In the genomic region with DNA sequence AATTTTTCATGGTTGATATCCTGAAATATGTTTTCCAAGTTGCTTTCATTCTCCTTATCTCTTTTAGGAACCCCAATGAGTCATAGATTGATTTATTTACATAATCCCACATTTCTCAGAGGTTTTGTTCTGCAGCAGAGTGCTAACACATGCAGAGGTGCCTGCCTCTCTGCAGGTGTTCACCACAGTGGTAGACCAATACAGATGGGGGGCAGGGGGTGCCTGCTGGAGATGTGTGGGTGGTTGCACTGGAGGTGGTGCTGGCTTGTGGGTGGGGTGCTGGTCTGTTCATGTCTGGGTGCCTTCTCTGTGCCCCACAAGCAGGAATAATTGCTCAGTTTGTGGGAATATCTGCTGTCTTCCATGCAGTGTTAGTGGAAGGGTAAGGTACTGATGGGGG, we compare ENCODE assay signal across 33 cellular contexts.
"Had no signal": no experiment of that assay in that cellular context is flagged by ENCODE, and none has a peak within 500 bp of the region (broad histone marks: within the 10 kb centered on the region; RNA-seq: fewer than 3 reads in every experiment).

No MANE protein-coding gene starts in this region.

- H3K36me3 Mint-ChIP-seq: activated naive CD4-positive, alpha-beta T cell treated with anti-CD3 and anti-CD28 coated beads, Interleukin-2, amount 50 U/mL, for 72 hours; activated naive CD8-positive, alpha-beta T cell treated with anti-CD3 and anti-CD28 coated beads for 36 hours had no signal

- ATAC-seq: activated CD8-positive, alpha-beta T cell treated with anti-CD3 and anti-CD28 coated beads, Interleukin-2, amount 10 ng/mL, durations not matched to agents 7 days and 5 days; activated naive CD4-positive, alpha-beta T cell treated with anti-CD3 and anti-CD28 coated beads, Interleukin-2, amount 50 U/mL, for 72 hours; activated T-cell treated with anti-CD3 and anti-CD28 coated beads, Interleukin-2, amount 50 U/mL, for 4 hours; activated T-cell treated with anti-CD3 and anti-CD28 coated beads, Interleukin-2, amount 50 U/mL, for 72 hours; activated T-helper 17 cell treated with anti-CD3 and anti-CD28 coated beads, Interleukin-2, amount 50 U/mL, for 72 hours; body of pancreas had no signal

- H3K27me3 Mint-ChIP-seq: activated CD4-positive, alpha-beta memory T cell treated with anti-CD3 and anti-CD28 coated beads, Interleukin-2, amount 10 ng/mL, durations not matched to agents 7 days and 5 days had no signal

- H3K4me3 ChIP-seq: adrenal gland, body of pancreas, breast epithelium had no signal

- H3K27me3 ChIP-seq: adrenal gland, body of pancreas, brain microvascular endothelial cell, breast epithelium had no signal

- H3K4me3 Mint-ChIP-seq: activated B cell treated with CpG ODN at 0.5 μM for 24 hours; activated CD4-positive, alpha-beta memory T cell treated with anti-CD3 and anti-CD28 coated beads, Interleukin-2, amount 10 ng/mL, durations not matched to agents 7 days and 5 days; activated CD4-positive, alpha-beta T cell treated with anti-CD3 and anti-CD28 coated beads, Interleukin-2, amount 10 ng/mL, durations not matched to agents 7 days and 5 days; activated CD8-positive, alpha-beta T cell treated with anti-CD3 and anti-CD28 coated beads, Interleukin-2, amount 10 ng/mL, durations not matched to agents 7 days and 5 days; activated naive CD4-positive, alpha-beta T cell treated with anti-CD3 and anti-CD28 coated beads for 36 hours; activated naive CD8-positive, alpha-beta T cell treated with anti-CD3 and anti-CD28 coated beads for 36 hours; activated T-cell treated with anti-CD3 and anti-CD28 coated beads, Interleukin-2, amount 50 U/mL, for 4 hours; activated T-cell treated with anti-CD3 and anti-CD28 coated beads, Interleukin-2, amount 50 U/mL, for 72 hours; activated T-helper 1 cell treated with anti-CD3 and anti-CD28 coated beads, Interleukin-12 subunit alpha, Interleukin-12 subunit beta, Interleukin-2, Interleukin-4 antibody, amounts not matched to agents 30 ng/mL and 10 ng/mL and 1 ng/mL, durations not matched to agents 14 hours and 24 hours and 36 hours; activated T-helper 17 cell treated with anti-CD3 and anti-CD28 coated beads, Interleukin-2, amount 50 U/mL, for 72 hours; T-helper 1 cell treated with Interleukin-12 subunit alpha and Interleukin-12 subunit beta and Interleukin-4 antibody, amounts not matched to agents 30 μg/mL and 1 μg/mL, for 36 hours; T-helper 2 cell treated with Interferon-gamma antibody and Interleukin-4, amounts not matched to agents 5 μg/mL and 100 μg/mL, for 36 hours had no signal

- H3K36me3 ChIP-seq: adrenal gland, brain microvascular endothelial cell, breast epithelium had no signal

- H3K4me1 Mint-ChIP-seq: activated B cell treated with CpG ODN at 0.5 μM for 24 hours; activated CD4-positive, alpha-beta memory T cell treated with anti-CD3 and anti-CD28 coated beads, Interleukin-2, amount 10 ng/mL, durations not matched to agents 7 days and 5 days; activated CD4-positive, alpha-beta T cell treated with anti-CD3 and anti-CD28 coated beads, Interleukin-2, amount 10 ng/mL, durations not matched to agents 7 days and 5 days; activated naive CD8-positive, alpha-beta T cell treated with anti-CD3 and anti-CD28 coated beads for 36 hours; activated T-helper 17 cell treated with anti-CD3 and anti-CD28 coated beads, Interleukin-2, amount 50 U/mL, for 72 hours had no signal

- H3K27ac Mint-ChIP-seq: activated B cell treated with CpG ODN at 0.5 μM for 24 hours; activated CD4-positive, alpha-beta memory T cell treated with anti-CD3 and anti-CD28 coated beads, Interleukin-2, amount 10 ng/mL, durations not matched to agents 7 days and 5 days; activated CD4-positive, alpha-beta T cell treated with anti-CD3 and anti-CD28 coated beads, Interleukin-2, amount 10 ng/mL, durations not matched to agents 7 days and 5 days; activated CD8-positive, alpha-beta T cell treated with anti-CD3 and anti-CD28 coated beads, Interleukin-2, amount 10 ng/mL, durations not matched to agents 7 days and 5 days; activated naive CD4-positive, alpha-beta T cell treated with anti-CD3 and anti-CD28 coated beads for 36 hours; activated naive CD4-positive, alpha-beta T cell treated with anti-CD3 and anti-CD28 coated beads, Interleukin-2, amount 50 U/mL, for 72 hours; activated naive CD8-positive, alpha-beta T cell treated with anti-CD3 and anti-CD28 coated beads for 36 hours; activated T-cell treated with anti-CD3 and anti-CD28 coated beads, Interleukin-2, amount 50 U/mL, for 72 hours; activated T-helper 1 cell treated with anti-CD3 and anti-CD28 coated beads, Interleukin-12 subunit alpha, Interleukin-12 subunit beta, Interleukin-2, Interleukin-4 antibody, amounts not matched to agents 30 ng/mL and 10 ng/mL and 1 ng/mL, durations not matched to agents 14 hours and 24 hours and 36 hours; activated T-helper 17 cell treated with anti-CD3 and anti-CD28 coated beads, Interleukin-2, amount 50 U/mL, for 72 hours; T-helper 1 cell treated with Interleukin-12 subunit alpha and Interleukin-12 subunit beta and Interleukin-4 antibody, amounts not matched to agents 30 μg/mL and 1 μg/mL, for 36 hours; T-helper 2 cell treated with Interferon-gamma antibody and Interleukin-4, amounts not matched to agents 5 μg/mL and 100 μg/mL, for 36 hours had no signal

- H3K4me1 ChIP-seq: adrenal gland, body of pancreas, breast epithelium had no signal

- H3K9me3 Mint-ChIP-seq: activated CD4-positive, alpha-beta memory T cell treated with anti-CD3 and anti-CD28 coated beads, Interleukin-2, amount 10 ng/mL, durations not matched to agents 7 days and 5 days; activated CD4-positive, alpha-beta T cell treated with anti-CD3 and anti-CD28 coated beads, Interleukin-2, amount 10 ng/mL, durations not matched to agents 7 days and 5 days; activated T-cell treated with anti-CD3 and anti-CD28 coated beads, Interleukin-2, amount 50 U/mL, for 4 hours; activated T-helper 1 cell treated with anti-CD3 and anti-CD28 coated beads, Interleukin-12 subunit alpha, Interleukin-12 subunit beta, Interleukin-2, Interleukin-4 antibody, amounts not matched to agents 30 ng/mL and 10 ng/mL and 1 ng/mL, durations not matched to agents 14 hours and 24 hours and 36 hours; T-helper 1 cell treated with Interleukin-12 subunit alpha and Interleukin-12 subunit beta and Interleukin-4 antibody, amounts not matched to agents 30 μg/mL and 1 μg/mL, for 36 hours; T-helper 2 cell treated with Interferon-gamma antibody and Interleukin-4, amounts not matched to agents 5 μg/mL and 100 μg/mL, for 36 hours had no signal

- DNase-seq: activated B cell treated with CpG ODN at 0.5 μM for 24 hours; activated CD4-positive, alpha-beta memory T cell treated with anti-CD3 and anti-CD28 coated beads, Interleukin-2, amount 10 ng/mL, durations not matched to agents 7 days and 5 days; activated CD4-positive, alpha-beta T cell treated with anti-CD3 and anti-CD28 coated beads for 4 hours; activated CD4-positive, alpha-beta T cell treated with anti-CD3 and anti-CD28 coated beads, Interleukin-2, amount 10 ng/mL, durations not matched to agents 7 days and 5 days; activated CD4-positive, alpha-beta T cell treated with anti-CD3 and anti-CD28 coated beads, Interleukin-2, amount 50 U/mL, for 48 hours; activated CD4-positive, CD25-positive, alpha-beta regulatory T cell treated with anti-CD3 and anti-CD28 coated beads, Interleukin-2, amount 50 U/mL, for 72 hours; activated CD8-positive, alpha-beta memory T cell treated with anti-CD3 and anti-CD28 coated beads, Interleukin-2, amount 50 U/mL, for 4 hours; activated CD8-positive, alpha-beta T cell treated with anti-CD3 and anti-CD28 coated beads, Interleukin-2, amount 10 ng/mL, durations not matched to agents 7 days and 5 days; activated effector memory CD4-positive, alpha-beta T cell treated with anti-CD3 and anti-CD28 coated beads, Interleukin-2, amount 50 U/mL, for 16 hours; activated gamma-delta T cell treated with Interleukin-2 at 50 U/mL for 16 hours; activated naive CD4-positive, alpha-beta T cell; activated naive CD4-positive, alpha-beta T cell treated with anti-CD3 and anti-CD28 coated beads for 36 hours; activated naive CD4-positive, alpha-beta T cell treated with anti-CD3 and anti-CD28 coated beads, Interleukin-2, amount 50 U/mL, for 16 hours; activated naive CD8-positive, alpha-beta T cell treated with anti-CD3 and anti-CD28 coated beads for 36 hours; activated T-cell treated with anti-CD3 and anti-CD28 coated beads for 4 hours; activated T-cell treated with anti-CD3 and anti-CD28 coated beads, Interleukin-2, amount 50 U/mL, for 1 hour; activated T-cell treated with anti-CD3 and anti-CD28 coated beads, Interleukin-2, amount 50 U/mL, for 4 hours; activated T-cell treated with anti-CD3 and anti-CD28 coated beads, Interleukin-2, amount 50 U/mL, for 72 hours; adrenal gland; amygdala; body of pancreas; brain microvascular endothelial cell; central memory CD4-positive, alpha-beta T cell; T-helper 1 cell; T-helper 2 cell; T-helper 9 cell had no signal

- H3K9me3 ChIP-seq: adrenal gland had no signal

- H3K27ac ChIP-seq: adrenal gland, body of pancreas, brain microvascular endothelial cell, breast epithelium, VCaP had no signal
